In the genomic region with DNA sequence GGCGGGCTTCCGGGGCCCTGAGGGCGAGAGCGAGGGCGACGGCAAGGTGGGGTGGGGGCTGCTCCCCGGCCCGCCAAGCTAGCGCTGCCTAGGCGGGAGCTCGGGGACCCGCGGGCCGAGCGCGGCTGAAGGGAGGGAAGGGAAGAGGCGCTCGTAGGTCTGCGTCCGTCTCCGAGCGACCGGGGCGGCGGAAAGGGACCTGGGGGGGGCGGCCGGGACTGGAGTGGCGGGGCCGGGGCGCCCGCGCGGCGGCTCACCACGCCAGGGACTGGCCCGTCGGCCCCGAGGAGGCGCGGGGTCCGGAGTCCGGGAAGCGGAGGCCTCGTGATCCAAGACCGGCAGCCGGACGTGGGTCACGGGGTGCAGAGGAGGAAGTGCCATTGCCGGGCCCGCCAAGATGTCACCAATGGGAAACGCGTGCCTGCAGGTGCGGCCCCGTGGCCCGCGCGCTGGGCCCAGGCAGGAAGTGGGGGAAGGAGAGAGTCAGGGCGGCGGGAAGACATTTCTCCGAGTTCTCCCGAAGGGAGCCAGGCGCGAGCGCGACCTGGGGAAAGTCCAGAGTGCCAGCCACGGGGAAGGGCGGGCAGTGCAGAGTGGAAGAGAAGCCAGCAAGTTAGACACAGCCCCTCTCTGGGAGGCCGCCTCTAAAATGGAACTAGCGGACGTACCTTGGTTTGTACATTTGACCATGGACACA, we compare ENCODE assay signal across 1 cellular context.
TF ChIP-seq lines count a peak whose summit lies in the region.

No MANE protein-coding gene starts in this region.

TF ChIP-seq in K562, 482 proteins besides CTCF, POLR2A, EP300 and RAD21 (continued from another document and continues in another):
- TF ChIP-seq, protein P1, sequence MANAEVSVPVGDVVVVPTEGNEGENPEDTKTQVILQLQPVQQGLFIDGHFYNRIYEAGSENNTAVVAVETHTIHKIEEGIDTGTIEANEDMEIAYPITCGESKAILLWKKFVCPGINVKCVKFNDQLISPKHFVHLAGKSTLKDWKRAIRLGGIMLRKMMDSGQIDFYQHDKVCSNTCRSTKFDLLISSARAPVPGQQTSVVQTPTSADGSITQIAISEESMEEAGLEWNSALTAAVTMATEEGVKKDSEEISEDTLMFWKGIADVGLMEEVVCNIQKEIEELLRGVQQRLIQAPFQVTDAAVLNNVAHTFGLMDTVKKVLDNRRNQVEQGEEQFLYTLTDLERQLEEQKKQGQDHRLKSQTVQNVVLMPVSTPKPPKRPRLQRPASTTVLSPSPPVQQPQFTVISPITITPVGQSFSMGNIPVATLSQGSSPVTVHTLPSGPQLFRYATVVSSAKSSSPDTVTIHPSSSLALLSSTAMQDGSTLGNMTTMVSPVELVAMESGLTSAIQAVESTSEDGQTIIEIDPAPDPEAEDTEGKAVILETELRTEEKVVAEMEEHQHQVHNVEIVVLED (CRISPR knock-in tag; IDR thresholded peaks at IDR 0.05) = peak; percentile 26
- TF ChIP-seq ZNF175 (CRISPR knock-in tag; IDR thresholded peaks at IDR 0.05; ENCODE audit: low read depth) = peak; percentile 26; the same call in 1 of the 2 replicates
- peak; percentile 65 for TF ChIP-seq NEUROD1 (IDR thresholded peaks at IDR 0.05; ENCODE audit: borderline replicate concordance, low read depth, low read length, partially characterized antibody)
- TF ChIP-seq, protein P2, sequence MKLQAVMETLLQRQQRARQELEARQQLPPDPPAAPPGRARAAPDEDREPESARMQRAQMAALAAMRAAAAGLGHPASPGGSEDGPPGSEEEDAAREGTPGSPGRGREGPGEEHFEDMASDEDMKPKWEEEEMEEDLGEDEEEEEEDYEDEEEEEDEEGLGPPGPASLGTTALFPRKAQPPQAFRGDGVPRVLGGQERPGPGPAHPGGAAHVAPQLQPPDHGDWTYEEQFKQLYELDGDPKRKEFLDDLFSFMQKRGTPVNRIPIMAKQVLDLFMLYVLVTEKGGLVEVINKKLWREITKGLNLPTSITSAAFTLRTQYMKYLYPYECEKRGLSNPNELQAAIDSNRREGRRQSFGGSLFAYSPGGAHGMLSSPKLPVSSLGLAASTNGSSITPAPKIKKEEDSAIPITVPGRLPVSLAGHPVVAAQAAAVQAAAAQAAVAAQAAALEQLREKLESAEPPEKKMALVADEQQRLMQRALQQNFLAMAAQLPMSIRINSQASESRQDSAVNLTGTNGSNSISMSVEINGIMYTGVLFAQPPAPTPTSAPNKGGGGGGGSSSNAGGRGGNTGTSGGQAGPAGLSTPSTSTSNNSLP (IDR thresholded peaks at IDR 0.05; ENCODE audit: borderline replicate concordance, low read depth, low read length) = no peak
- peak; percentile 66; the same call in 1 of the 2 replicates for TF ChIP-seq NCOA1 (IDR thresholded peaks at IDR 0.05; ENCODE audit: low read depth)
- peak; percentile 91; the same call in 1 of the 2 replicates for TF ChIP-seq MYNN (IDR thresholded peaks at IDR 0.05)
- no peak for TF ChIP-seq MYNN (CRISPR knock-in tag; IDR thresholded peaks at IDR 0.05)
- TF ChIP-seq, protein P3, sequence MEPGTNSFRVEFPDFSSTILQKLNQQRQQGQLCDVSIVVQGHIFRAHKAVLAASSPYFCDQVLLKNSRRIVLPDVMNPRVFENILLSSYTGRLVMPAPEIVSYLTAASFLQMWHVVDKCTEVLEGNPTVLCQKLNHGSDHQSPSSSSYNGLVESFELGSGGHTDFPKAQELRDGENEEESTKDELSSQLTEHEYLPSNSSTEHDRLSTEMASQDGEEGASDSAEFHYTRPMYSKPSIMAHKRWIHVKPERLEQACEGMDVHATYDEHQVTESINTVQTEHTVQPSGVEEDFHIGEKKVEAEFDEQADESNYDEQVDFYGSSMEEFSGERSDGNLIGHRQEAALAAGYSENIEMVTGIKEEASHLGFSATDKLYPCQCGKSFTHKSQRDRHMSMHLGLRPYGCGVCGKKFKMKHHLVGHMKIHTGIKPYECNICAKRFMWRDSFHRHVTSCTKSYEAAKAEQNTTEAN (CRISPR knock-in tag; IDR thresholded peaks at IDR 0.05) = peak; percentile 92
- no peak for TF ChIP-seq ZNF347 (CRISPR knock-in tag; IDR thresholded peaks at IDR 0.05; ENCODE audit: low read depth)
- TF ChIP-seq, protein P4, sequence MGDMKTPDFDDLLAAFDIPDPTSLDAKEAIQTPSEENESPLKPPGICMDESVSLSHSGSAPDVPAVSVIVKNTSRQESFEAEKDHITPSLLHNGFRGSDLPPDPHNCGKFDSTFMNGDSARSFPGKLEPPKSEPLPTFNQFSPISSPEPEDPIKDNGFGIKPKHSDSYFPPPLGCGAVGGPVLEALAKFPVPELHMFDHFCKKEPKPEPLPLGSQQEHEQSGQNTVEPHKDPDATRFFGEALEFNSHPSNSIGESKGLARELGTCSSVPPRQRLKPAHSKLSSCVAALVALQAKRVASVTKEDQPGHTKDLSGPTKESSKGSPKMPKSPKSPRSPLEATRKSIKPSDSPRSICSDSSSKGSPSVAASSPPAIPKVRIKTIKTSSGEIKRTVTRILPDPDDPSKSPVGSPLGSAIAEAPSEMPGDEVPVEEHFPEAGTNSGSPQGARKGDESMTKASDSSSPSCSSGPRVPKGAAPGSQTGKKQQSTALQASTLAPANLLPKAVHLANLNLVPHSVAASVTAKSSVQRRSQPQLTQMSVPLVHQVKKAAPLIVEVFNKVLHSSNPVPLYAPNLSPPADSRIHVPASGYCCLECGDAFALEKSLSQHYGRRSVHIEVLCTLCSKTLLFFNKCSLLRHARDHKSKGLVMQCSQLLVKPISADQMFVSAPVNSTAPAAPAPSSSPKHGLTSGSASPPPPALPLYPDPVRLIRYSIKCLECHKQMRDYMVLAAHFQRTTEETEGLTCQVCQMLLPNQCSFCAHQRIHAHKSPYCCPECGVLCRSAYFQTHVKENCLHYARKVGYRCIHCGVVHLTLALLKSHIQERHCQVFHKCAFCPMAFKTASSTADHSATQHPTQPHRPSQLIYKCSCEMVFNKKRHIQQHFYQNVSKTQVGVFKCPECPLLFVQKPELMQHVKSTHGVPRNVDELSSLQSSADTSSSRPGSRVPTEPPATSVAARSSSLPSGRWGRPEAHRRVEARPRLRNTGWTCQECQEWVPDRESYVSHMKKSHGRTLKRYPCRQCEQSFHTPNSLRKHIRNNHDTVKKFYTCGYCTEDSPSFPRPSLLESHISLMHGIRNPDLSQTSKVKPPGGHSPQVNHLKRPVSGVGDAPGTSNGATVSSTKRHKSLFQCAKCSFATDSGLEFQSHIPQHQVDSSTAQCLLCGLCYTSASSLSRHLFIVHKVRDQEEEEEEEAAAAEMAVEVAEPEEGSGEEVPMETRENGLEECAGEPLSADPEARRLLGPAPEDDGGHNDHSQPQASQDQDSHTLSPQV (IDR thresholded peaks at IDR 0.05) = peak; percentile 88
- TF ChIP-seq, protein P5, sequence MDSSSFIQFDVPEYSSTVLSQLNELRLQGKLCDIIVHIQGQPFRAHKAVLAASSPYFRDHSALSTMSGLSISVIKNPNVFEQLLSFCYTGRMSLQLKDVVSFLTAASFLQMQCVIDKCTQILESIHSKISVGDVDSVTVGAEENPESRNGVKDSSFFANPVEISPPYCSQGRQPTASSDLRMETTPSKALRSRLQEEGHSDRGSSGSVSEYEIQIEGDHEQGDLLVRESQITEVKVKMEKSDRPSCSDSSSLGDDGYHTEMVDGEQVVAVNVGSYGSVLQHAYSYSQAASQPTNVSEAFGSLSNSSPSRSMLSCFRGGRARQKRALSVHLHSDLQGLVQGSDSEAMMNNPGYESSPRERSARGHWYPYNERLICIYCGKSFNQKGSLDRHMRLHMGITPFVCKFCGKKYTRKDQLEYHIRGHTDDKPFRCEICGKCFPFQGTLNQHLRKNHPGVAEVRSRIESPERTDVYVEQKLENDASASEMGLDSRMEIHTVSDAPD (CRISPR knock-in tag; IDR thresholded peaks at IDR 0.05) = no peak
- TF ChIP-seq, protein P6, sequence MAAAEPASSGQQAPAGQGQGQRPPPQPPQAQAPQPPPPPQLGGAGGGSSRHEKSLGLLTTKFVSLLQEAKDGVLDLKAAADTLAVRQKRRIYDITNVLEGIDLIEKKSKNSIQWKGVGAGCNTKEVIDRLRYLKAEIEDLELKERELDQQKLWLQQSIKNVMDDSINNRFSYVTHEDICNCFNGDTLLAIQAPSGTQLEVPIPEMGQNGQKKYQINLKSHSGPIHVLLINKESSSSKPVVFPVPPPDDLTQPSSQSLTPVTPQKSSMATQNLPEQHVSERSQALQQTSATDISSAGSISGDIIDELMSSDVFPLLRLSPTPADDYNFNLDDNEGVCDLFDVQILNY (CRISPR knock-in tag; IDR thresholded peaks at IDR 0.05) = peak; percentile 95
- no peak for TF ChIP-seq ZNF143 (CRISPR knock-in tag; IDR thresholded peaks at IDR 0.05)
- no peak for TF ChIP-seq HDAC8 (tag; IDR thresholded peaks at IDR 0.05)
- TF ChIP-seq, protein P7, sequence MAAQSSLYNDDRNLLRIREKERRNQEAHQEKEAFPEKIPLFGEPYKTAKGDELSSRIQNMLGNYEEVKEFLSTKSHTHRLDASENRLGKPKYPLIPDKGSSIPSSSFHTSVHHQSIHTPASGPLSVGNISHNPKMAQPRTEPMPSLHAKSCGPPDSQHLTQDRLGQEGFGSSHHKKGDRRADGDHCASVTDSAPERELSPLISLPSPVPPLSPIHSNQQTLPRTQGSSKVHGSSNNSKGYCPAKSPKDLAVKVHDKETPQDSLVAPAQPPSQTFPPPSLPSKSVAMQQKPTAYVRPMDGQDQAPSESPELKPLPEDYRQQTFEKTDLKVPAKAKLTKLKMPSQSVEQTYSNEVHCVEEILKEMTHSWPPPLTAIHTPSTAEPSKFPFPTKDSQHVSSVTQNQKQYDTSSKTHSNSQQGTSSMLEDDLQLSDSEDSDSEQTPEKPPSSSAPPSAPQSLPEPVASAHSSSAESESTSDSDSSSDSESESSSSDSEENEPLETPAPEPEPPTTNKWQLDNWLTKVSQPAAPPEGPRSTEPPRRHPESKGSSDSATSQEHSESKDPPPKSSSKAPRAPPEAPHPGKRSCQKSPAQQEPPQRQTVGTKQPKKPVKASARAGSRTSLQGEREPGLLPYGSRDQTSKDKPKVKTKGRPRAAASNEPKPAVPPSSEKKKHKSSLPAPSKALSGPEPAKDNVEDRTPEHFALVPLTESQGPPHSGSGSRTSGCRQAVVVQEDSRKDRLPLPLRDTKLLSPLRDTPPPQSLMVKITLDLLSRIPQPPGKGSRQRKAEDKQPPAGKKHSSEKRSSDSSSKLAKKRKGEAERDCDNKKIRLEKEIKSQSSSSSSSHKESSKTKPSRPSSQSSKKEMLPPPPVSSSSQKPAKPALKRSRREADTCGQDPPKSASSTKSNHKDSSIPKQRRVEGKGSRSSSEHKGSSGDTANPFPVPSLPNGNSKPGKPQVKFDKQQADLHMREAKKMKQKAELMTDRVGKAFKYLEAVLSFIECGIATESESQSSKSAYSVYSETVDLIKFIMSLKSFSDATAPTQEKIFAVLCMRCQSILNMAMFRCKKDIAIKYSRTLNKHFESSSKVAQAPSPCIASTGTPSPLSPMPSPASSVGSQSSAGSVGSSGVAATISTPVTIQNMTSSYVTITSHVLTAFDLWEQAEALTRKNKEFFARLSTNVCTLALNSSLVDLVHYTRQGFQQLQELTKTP (IDR thresholded peaks at IDR 0.05; ENCODE audit: low read depth in 1 of 2, partially characterized antibody in 2 of 2) = peak; percentile 68 to 91
- TF ChIP-seq, protein P8, sequence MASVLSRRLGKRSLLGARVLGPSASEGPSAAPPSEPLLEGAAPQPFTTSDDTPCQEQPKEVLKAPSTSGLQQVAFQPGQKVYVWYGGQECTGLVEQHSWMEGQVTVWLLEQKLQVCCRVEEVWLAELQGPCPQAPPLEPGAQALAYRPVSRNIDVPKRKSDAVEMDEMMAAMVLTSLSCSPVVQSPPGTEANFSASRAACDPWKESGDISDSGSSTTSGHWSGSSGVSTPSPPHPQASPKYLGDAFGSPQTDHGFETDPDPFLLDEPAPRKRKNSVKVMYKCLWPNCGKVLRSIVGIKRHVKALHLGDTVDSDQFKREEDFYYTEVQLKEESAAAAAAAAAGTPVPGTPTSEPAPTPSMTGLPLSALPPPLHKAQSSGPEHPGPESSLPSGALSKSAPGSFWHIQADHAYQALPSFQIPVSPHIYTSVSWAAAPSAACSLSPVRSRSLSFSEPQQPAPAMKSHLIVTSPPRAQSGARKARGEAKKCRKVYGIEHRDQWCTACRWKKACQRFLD (CRISPR knock-in tag; IDR thresholded peaks at IDR 0.05) = peak; percentile 94
- TF ChIP-seq TAF1 (IDR thresholded peaks at IDR 0.05; ENCODE audit: control insufficient read depth, extremely low read depth, insufficient read depth, low read length, severe bottlenecking) = peak; percentile 76
- peak; percentile 61 for TF ChIP-seq PHF20 (IDR thresholded peaks at IDR 0.05; ENCODE audit: partially characterized antibody)
- TF ChIP-seq PHF21A (IDR thresholded peaks at IDR 0.05; ENCODE audit: borderline replicate concordance, low read depth) = peak; percentile 83; the same call in 1 of the 2 replicates
- no peak for TF ChIP-seq ZNF586 (CRISPR knock-in tag; conservative IDR thresholded peaks at IDR 0.05)
- TF ChIP-seq, protein P9, sequence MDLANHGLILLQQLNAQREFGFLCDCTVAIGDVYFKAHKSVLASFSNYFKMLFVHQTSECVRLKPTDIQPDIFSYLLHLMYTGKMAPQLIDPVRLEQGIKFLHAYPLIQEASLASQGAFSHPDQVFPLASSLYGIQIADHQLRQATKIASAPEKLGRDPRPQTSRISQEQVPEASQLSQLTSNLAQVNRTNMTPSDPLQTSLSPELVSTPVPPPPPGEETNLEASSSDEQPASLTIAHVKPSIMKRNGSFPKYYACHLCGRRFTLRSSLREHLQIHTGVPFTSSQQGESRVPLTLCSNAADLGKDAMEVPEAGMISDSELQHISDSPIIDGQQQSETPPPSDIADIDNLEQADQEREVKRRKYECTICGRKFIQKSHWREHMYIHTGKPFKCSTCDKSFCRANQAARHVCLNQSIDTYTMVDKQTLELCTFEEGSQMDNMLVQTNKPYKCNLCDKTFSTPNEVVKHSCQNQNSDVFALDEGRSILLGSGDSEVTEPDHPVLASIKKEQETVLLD (IDR thresholded peaks at IDR 0.05) = no peak
- peak; percentile 70; the same call in 1 of the 2 replicates for TF ChIP-seq ZNF263 (CRISPR knock-in tag; IDR thresholded peaks at IDR 0.05; ENCODE audit: borderline replicate concordance)
- TF ChIP-seq MXI1 (IDR thresholded peaks at IDR 0.05; ENCODE audit: low read depth, low read length) = peak; percentile 74
- peak; percentile 83 for TF ChIP-seq FUS (optimal IDR thresholded peaks at IDR 0.05; ENCODE audit: low read depth, low read length)
- peak; percentile 96 for TF ChIP-seq ELF1 (tag; IDR thresholded peaks at IDR 0.05)
- peak; percentile 62 for TF ChIP-seq KDM5B (IDR thresholded peaks at IDR 0.05; ENCODE audit: insufficient replicate concordance, low read depth, low read length)
- peak; percentile 87 for TF ChIP-seq ZBTB17 (CRISPR knock-in tag; IDR thresholded peaks at IDR 0.05)
- TF ChIP-seq TGIF2 (CRISPR knock-in tag; IDR thresholded peaks at IDR 0.05) = 0 out of 2 replicates have a peak, but pooled peaks have one; percentile 69
